Comparison of ENCODE assay signal across 28 cellular contexts in the genomic region with DNA sequence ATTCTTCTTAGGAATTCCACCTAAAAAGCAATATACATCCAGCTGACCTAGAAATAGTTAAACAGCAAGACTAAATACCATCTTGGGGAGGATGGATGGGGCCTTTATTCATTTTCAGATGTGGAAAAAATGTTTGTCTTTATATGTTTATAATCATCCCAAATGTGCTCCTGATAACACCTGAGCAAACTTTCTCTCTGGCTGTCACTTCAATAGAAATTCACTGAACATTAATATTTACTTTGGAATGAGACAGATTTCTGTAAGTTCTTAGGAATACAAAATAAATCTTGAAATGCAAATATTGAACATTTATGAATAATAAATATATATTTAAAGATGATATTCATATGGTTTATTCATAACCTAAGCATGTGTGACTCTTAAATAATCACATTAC.
"Had no signal": no experiment of that assay in that cellular context is flagged by ENCODE, and none has a peak within 500 bp of the region (broad histone marks: within the 10 kb centered on the region; RNA-seq: fewer than 3 reads in every experiment).

No MANE protein-coding gene starts in this region.

- H3K36me3 Mint-ChIP-seq: activated naive CD4-positive, alpha-beta T cell treated with anti-CD3 and anti-CD28 coated beads, Interleukin-2, amount 50 U/mL, for 24 hours; activated naive CD8-positive, alpha-beta T cell treated with anti-CD3 and anti-CD28 coated beads for 36 hours had no signal

- H3K4me2 ChIP-seq: hepatocyte had no signal

- H3K9me3 ChIP-seq: adrenal gland, body of pancreas, esophagus muscularis mucosa, gastrocnemius medialis, heart right ventricle had no signal

- H3K36me3 ChIP-seq: adrenal gland, esophagus muscularis mucosa, gastrocnemius medialis, heart right ventricle had no signal

- H3K4me3 Mint-ChIP-seq: activated B cell treated with CpG ODN at 0.5 μM for 24 hours; activated CD8-positive, alpha-beta T cell treated with anti-CD3 and anti-CD28 coated beads for 36 hours; activated naive CD4-positive, alpha-beta T cell treated with anti-CD3 and anti-CD28 coated beads for 36 hours; activated naive CD4-positive, alpha-beta T cell treated with anti-CD3 and anti-CD28 coated beads, Interleukin-2, amount 50 U/mL, for 24 hours; activated naive CD8-positive, alpha-beta T cell treated with anti-CD3 and anti-CD28 coated beads for 36 hours; activated naive CD8-positive, alpha-beta T cell treated with anti-CD3 and anti-CD28 coated beads, Interleukin-2, amount 50 U/mL, for 24 hours; activated T-cell treated with anti-CD3 and anti-CD28 coated beads, Interleukin-2, amount 50 U/mL, for 4 hours; activated T-helper 17 cell treated with anti-CD3 and anti-CD28 coated beads, Interleukin-2, amount 50 U/mL, for 72 hours; effector memory CD8-positive, alpha-beta T cell had no signal

- H3K4me1 Mint-ChIP-seq: activated B cell treated with CpG ODN at 0.5 μM for 24 hours; activated naive CD4-positive, alpha-beta T cell treated with anti-CD3 and anti-CD28 coated beads, Interleukin-2, amount 50 U/mL, for 24 hours; activated naive CD8-positive, alpha-beta T cell treated with anti-CD3 and anti-CD28 coated beads for 36 hours; activated naive CD8-positive, alpha-beta T cell treated with anti-CD3 and anti-CD28 coated beads, Interleukin-2, amount 50 U/mL, for 24 hours had no signal

- H3K27me3 ChIP-seq: adrenal gland, body of pancreas, esophagus muscularis mucosa, foreskin keratinocyte, gastrocnemius medialis, heart right ventricle, hepatocyte had no signal

- H3K27ac Mint-ChIP-seq: activated B cell treated with CpG ODN at 0.5 μM for 24 hours; activated CD8-positive, alpha-beta T cell treated with anti-CD3 and anti-CD28 coated beads for 36 hours; activated naive CD4-positive, alpha-beta T cell treated with anti-CD3 and anti-CD28 coated beads for 36 hours; activated naive CD4-positive, alpha-beta T cell treated with anti-CD3 and anti-CD28 coated beads, Interleukin-2, amount 50 U/mL, for 24 hours; activated naive CD8-positive, alpha-beta T cell treated with anti-CD3 and anti-CD28 coated beads for 36 hours; activated naive CD8-positive, alpha-beta T cell treated with anti-CD3 and anti-CD28 coated beads, Interleukin-2, amount 50 U/mL, for 24 hours; activated T-helper 17 cell treated with anti-CD3 and anti-CD28 coated beads, Interleukin-2, amount 50 U/mL, for 72 hours; effector memory CD8-positive, alpha-beta T cell had no signal

- H3K27ac ChIP-seq: adrenal gland, body of pancreas, esophagus muscularis mucosa, foreskin keratinocyte, gastrocnemius medialis, heart right ventricle, hepatocyte had no signal

- DNase-seq: activated B cell treated with CpG ODN at 0.5 μM for 24 hours; activated CD4-positive, alpha-beta T cell treated with anti-CD3 and anti-CD28 coated beads for 48 hours; activated CD4-positive, alpha-beta T cell treated with anti-CD3 and anti-CD28 coated beads, Interleukin-2, amount 50 U/mL, for 1 hour; activated CD4-positive, alpha-beta T cell treated with anti-CD3 and anti-CD28 coated beads, Interleukin-2, amount 50 U/mL, for 48 hours; activated CD8-positive, alpha-beta memory T cell treated with anti-CD3 and anti-CD28 coated beads for 24 hours; activated CD8-positive, alpha-beta T cell treated with anti-CD3 and anti-CD28 coated beads for 36 hours; activated effector memory CD4-positive, alpha-beta T cell treated with Interleukin-2 at 50 U/mL for 16 hours; activated naive CD4-positive, alpha-beta T cell treated with anti-CD3 and anti-CD28 coated beads for 36 hours; activated naive CD8-positive, alpha-beta T cell treated with anti-CD3 and anti-CD28 coated beads for 36 hours; activated naive CD8-positive, alpha-beta T cell treated with anti-CD3 and anti-CD28 coated beads, Interleukin-2, amount 50 U/mL, for 24 hours; activated T-cell treated with anti-CD3 and anti-CD28 coated beads, Interleukin-2, amount 50 U/mL, for 4 hours; adrenal gland; amygdala; aorta; body of pancreas; caudate nucleus; cortex of kidney; effector CD4-positive, alpha-beta T cell; effector memory CD8-positive, alpha-beta T cell; erythroblast; foreskin keratinocyte; gastrocnemius medialis; heart right ventricle had no signal

- ATAC-seq: activated CD4-positive, CD25-positive, alpha-beta regulatory T cell treated with anti-CD3 and anti-CD28 coated beads, Interleukin-2, amount 50 U/mL, for 24 hours; activated CD8-positive, alpha-beta T cell treated with anti-CD3 and anti-CD28 coated beads for 36 hours; activated naive CD8-positive, alpha-beta T cell treated with anti-CD3 and anti-CD28 coated beads, Interleukin-2, amount 50 U/mL, for 24 hours; activated T-cell treated with anti-CD3 and anti-CD28 coated beads, Interleukin-2, amount 50 U/mL, for 4 hours; activated T-helper 17 cell treated with anti-CD3 and anti-CD28 coated beads, Interleukin-2, amount 50 U/mL, for 72 hours; effector memory CD8-positive, alpha-beta T cell had no signal

- H3K79me2 ChIP-seq: hepatocyte had no signal

- H3K27me3 Mint-ChIP-seq: activated B cell treated with CpG ODN at 0.5 μM for 24 hours; activated CD8-positive, alpha-beta T cell treated with anti-CD3 and anti-CD28 coated beads for 36 hours; activated naive CD4-positive, alpha-beta T cell treated with anti-CD3 and anti-CD28 coated beads, Interleukin-2, amount 50 U/mL, for 24 hours; activated naive CD8-positive, alpha-beta T cell treated with anti-CD3 and anti-CD28 coated beads for 36 hours; activated naive CD8-positive, alpha-beta T cell treated with anti-CD3 and anti-CD28 coated beads, Interleukin-2, amount 50 U/mL, for 24 hours; effector memory CD8-positive, alpha-beta T cell had no signal

- H3K9me3 Mint-ChIP-seq: activated B cell treated with CpG ODN at 0.5 μM for 24 hours; activated CD8-positive, alpha-beta T cell treated with anti-CD3 and anti-CD28 coated beads for 36 hours; activated naive CD4-positive, alpha-beta T cell treated with anti-CD3 and anti-CD28 coated beads for 36 hours; activated naive CD4-positive, alpha-beta T cell treated with anti-CD3 and anti-CD28 coated beads, Interleukin-2, amount 50 U/mL, for 24 hours; activated naive CD8-positive, alpha-beta T cell treated with anti-CD3 and anti-CD28 coated beads for 36 hours; activated naive CD8-positive, alpha-beta T cell treated with anti-CD3 and anti-CD28 coated beads, Interleukin-2, amount 50 U/mL, for 24 hours; activated T-cell treated with anti-CD3 and anti-CD28 coated beads, Interleukin-2, amount 50 U/mL, for 4 hours; activated T-helper 17 cell treated with anti-CD3 and anti-CD28 coated beads, Interleukin-2, amount 50 U/mL, for 72 hours; effector memory CD8-positive, alpha-beta T cell had no signal

- H3K4me3 ChIP-seq: adrenal gland, body of pancreas, esophagus muscularis mucosa, gastrocnemius medialis, heart right ventricle, hepatocyte had no signal

- H3K4me1 ChIP-seq: adrenal gland, body of pancreas, foreskin keratinocyte had no signal
